Comparison of ENCODE assay signal across 1 cellular context in the genomic region with DNA sequence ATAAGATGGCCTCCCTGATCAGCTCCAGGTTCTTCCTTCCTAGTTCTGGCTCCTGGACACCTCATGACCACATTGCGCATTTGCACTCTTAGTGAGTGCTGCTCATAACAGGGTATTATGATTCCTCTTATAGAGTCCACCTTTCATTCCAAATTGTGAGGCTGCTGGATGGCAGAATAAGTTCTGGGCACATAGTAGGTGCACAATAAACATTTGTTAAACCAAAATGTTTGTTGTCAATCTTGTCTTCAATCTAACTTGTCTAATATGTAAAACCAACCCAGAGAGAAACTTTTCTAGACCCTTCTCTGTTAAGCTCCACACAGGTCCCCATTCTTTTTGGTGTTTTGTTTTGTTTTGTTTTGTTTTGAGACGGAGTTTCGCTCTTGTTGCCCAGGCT.
TF ChIP-seq lines count a peak whose summit lies in the region.

No MANE protein-coding gene starts in this region.

TF ChIP-seq in HEK293, 187 proteins besides CTCF, POLR2A, EP300 and RAD21 (continued from another document):
- TF ChIP-seq ZNF449 (tag by site-specific recombination; IDR thresholded peaks at IDR 0.05) (no peak), ZNF501 (tag by site-specific recombination; IDR thresholded peaks at IDR 0.05) (no peak), ZNF114 (tag by site-specific recombination; IDR thresholded peaks at IDR 0.05) (no peak), ZNF354C (tag by site-specific recombination; IDR thresholded peaks at IDR 0.05; ENCODE audit: borderline replicate concordance, low read depth) (no peak), ZNF664 (tag by site-specific recombination; IDR thresholded peaks at IDR 0.05) (peak; percentile 71; the same call in 1 of the 2 replicates)
